ENCODE assay signal across 1 cellular context in the genomic region with DNA sequence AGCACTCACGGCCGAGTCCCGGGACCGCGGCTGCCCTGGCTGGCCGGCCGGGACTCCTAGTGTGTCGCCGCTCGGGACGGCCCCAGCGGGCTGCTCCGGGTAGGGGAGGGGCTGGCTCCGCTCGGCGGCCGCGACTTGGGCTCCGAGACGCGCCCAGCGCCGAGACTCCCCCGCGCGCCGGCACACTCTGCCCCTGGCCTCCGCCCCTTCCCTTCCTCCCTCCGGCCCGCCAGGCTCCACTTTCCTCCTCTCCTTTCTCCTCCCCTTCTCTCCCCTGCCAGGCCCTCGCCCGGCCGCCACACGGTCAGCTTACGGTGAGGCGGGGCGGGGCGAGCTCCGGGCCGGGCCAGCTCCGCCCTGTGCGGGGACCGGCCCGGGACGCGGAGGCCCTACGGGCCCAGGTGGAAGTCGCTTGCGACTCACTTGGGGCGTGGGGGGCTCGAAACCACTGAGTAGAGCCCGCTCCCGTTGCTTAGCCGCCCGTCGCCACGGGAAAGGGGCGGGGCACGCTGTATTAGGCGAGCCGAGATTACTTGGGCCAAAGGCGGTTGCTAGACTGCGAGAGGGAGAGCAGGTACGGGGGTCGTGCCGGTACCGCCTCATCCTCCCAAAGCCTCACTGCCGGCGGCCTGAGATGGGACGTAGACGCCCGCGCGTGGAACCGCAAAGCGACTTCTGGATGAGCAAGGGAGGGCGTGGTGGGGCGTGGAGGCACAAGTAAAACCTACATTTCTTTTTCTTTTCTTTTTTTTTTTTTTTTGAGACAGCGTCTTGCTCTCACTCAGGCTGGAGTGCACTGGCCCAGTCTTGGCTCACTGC.
TF ChIP-seq lines count a peak whose summit lies in the region.

A gene with protein sequence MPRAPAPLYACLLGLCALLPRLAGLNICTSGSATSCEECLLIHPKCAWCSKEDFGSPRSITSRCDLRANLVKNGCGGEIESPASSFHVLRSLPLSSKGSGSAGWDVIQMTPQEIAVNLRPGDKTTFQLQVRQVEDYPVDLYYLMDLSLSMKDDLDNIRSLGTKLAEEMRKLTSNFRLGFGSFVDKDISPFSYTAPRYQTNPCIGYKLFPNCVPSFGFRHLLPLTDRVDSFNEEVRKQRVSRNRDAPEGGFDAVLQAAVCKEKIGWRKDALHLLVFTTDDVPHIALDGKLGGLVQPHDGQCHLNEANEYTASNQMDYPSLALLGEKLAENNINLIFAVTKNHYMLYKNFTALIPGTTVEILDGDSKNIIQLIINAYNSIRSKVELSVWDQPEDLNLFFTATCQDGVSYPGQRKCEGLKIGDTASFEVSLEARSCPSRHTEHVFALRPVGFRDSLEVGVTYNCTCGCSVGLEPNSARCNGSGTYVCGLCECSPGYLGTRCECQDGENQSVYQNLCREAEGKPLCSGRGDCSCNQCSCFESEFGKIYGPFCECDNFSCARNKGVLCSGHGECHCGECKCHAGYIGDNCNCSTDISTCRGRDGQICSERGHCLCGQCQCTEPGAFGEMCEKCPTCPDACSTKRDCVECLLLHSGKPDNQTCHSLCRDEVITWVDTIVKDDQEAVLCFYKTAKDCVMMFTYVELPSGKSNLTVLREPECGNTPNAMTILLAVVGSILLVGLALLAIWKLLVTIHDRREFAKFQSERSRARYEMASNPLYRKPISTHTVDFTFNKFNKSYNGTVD (minus strand): TSS at position 189 of the 819 bp plus-strand sequence. CDS start 365 bp downstream, outside the sequence.

TF ChIP-seq in endothelial cell of umbilical vein, 7 proteins besides CTCF, POLR2A, EP300 and RAD21:
- TF ChIP-seq POLR2AphosphoS5 (IDR thresholded peaks at IDR 0.05; ENCODE audit: insufficient read depth, low read depth, low read length) (peak; percentile 74), GATA2 (IDR thresholded peaks at IDR 0.05; ENCODE audit: insufficient read depth, insufficient read length, low read depth, low read length) (no peak)
